ENCODE assay signal across 8 cellular contexts in the genomic region with DNA sequence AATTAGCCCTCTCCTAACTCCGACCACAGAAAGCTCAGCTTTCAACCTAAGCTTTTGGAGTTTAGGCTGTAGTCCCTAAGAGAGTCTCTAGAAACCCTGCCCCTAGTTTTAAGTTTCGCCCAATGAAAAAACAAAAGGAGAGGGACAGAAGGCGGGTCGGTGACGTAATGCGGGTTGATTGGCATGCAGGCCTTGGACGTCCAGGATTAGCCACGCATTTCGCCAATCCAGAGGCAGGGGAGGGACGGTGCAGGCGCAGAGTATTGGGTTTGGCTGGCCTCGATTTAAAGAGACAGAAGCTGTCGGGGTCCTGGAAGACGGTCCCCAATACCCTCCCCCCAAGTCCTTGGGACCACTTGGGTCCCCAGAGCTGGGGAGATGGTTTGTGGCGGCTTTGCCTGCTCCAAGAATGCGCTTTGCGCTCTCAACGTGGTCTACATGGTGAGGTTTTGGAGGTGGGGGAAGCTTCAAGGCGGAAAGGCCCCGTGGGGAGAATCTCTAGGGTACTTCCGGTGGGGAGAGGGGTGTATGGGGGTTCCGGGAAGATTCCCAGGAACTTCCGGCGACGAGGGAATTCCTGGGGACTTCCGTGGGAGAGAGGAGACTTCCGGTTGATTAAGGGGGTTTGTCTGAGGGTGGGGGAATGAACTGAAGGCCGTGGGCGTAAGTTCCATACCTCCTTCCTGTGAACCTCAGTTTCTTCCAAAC. TPM values are rescaled to one million over a fixed set of nuclear protein-coding genes. Genes with fewer than 3 reads are reported as not detected.
DNase-seq lines count a peak whose midpoint lies in the region; ATAC-seq, FAIRE-seq and TF ChIP-seq lines count a peak whose summit lies in the region.

Gene TSPAN31, plus strand, starts transcription at position 263 of the 708 bp plus-strand sequence. Its CDS starts 116 bp downstream, at position 379.

- H3K27ac ChIP-seq in RWPE2 (ENCODE audit: poor library complexity, severe bottlenecking) (peak within 1 kb of the TSS; percentile 80), fibroblast of lung (ENCODE audit: insufficient read depth, low read length) (peak within 1 kb of the TSS; percentile 99)

- H3K4me3 Mint-ChIP-seq in activated T-helper 2 cell treated with anti-CD3 and anti-CD28 coated beads, Interferon-gamma antibody, Interleukin-2, Interleukin-4, amounts not matched to agents 10 μg/mL and 5 μg/mL and 100 μg/mL, durations not matched to agents 14 hours and 24 hours and 36 hours (ENCODE audit: low read depth), result peak within 1 kb of the TSS; percentile 89
- peak within 1 kb of the TSS; percentile 90 to 99 (median 96) for H3K4me3 Mint-ChIP-seq in naive B cell
- peak within 1 kb of the TSS; percentile 91 for H3K4me3 Mint-ChIP-seq in stimulated activated effector memory CD8-positive, alpha-beta T cell treated with anti-CD3 and anti-CD28 coated beads, Interleukin-12 subunit alpha, Interleukin-12 subunit beta, amount 100 ng/mL, for 72 hours

- no peaks in the 10 kb centered on the region; the same call in 1 of the 2 replicates for H3F3A ChIP-seq in Loucy (ENCODE audit: low read depth)

- H3K9me3 ChIP-seq in Loucy (ENCODE audit: insufficient read depth, low read depth, low read length) (no peaks in the 10 kb centered on the region), RWPE2 (ENCODE audit: severe bottlenecking) (no peaks in the 10 kb centered on the region), fibroblast of lung (ENCODE audit: control insufficient read depth, insufficient read depth, low read depth, low read length) (no peaks in the 10 kb centered on the region)

- no peaks in the 10 kb centered on the region for H3K9me2 ChIP-seq in Loucy (replicated peaks; ENCODE audit: low read depth, low read length)

- peak within 1 kb of the TSS; percentile 93 for H3K27ac Mint-ChIP-seq in activated T-helper 2 cell treated with anti-CD3 and anti-CD28 coated beads, Interferon-gamma antibody, Interleukin-2, Interleukin-4, amounts not matched to agents 10 μg/mL and 5 μg/mL and 100 μg/mL, durations not matched to agents 14 hours and 24 hours and 36 hours
- peak within 1 kb of the TSS; percentile 92 to 98 (median 96) for H3K27ac Mint-ChIP-seq in naive B cell
- H3K27ac Mint-ChIP-seq in stimulated activated effector memory CD8-positive, alpha-beta T cell treated with anti-CD3 and anti-CD28 coated beads, Interleukin-12 subunit alpha, Interleukin-12 subunit beta, amount 100 ng/mL, for 72 hours, result peak within 1 kb of the TSS; percentile 98

- peaks cover 38% of the 10 kb centered on the region for H3K4me1 Mint-ChIP-seq in activated T-helper 2 cell treated with anti-CD3 and anti-CD28 coated beads, Interferon-gamma antibody, Interleukin-2, Interleukin-4, amounts not matched to agents 10 μg/mL and 5 μg/mL and 100 μg/mL, durations not matched to agents 14 hours and 24 hours and 36 hours (ENCODE audit: low read depth)
- H3K4me1 Mint-ChIP-seq in naive B cell, result peaks cover 50 to 53% (median 51%) of the 10 kb centered on the region in 3 donors
- H3K4me1 Mint-ChIP-seq in stimulated activated effector memory CD8-positive, alpha-beta T cell treated with anti-CD3 and anti-CD28 coated beads, Interleukin-12 subunit alpha, Interleukin-12 subunit beta, amount 100 ng/mL, for 72 hours, result peaks cover 60% of the 10 kb centered on the region

- H3K9ac ChIP-seq in Loucy (ENCODE audit: low read depth, low read length, poor library complexity, severe bottlenecking), result peak within 1 kb of the TSS; percentile 69
- peak within 1 kb of the TSS; percentile 94 for H3K9ac ChIP-seq in fibroblast of lung (ENCODE audit: insufficient read depth, low read length)

- H3K36me3 ChIP-seq in Loucy (ENCODE audit: insufficient read depth, low read length), result peaks cover 27% of the 10 kb centered on the region
- peaks cover 38% of the 10 kb centered on the region for H3K36me3 ChIP-seq in RWPE2 (ENCODE audit: low read depth)
- peaks cover 11% of the 10 kb centered on the region for H3K36me3 ChIP-seq in fibroblast of lung (ENCODE audit: control insufficient read depth, insufficient read depth, low read length)

- intact Hi-C loops in activated T-helper 2 cell treated with anti-CD3 and anti-CD28 coated beads, Interferon-gamma antibody, Interleukin-2, Interleukin-4, amounts not matched to agents 10 μg/mL and 5 μg/mL and 100 μg/mL, durations not matched to agents 14 hours and 24 hours and 36 hours (cut with micrococcal nuclease), result loop anchor here (1.0 to 5.0 kb wide), 4 partner anchors 7 to 258 kb away; partner anchors contain the start of genes B4GALNT1, CDK4, MARS1 and OS9

- TF ChIP-seq CTCF in Loucy (conservative IDR thresholded peaks at IDR 0.05; ENCODE audit: low read length), result no peak
- TF ChIP-seq CTCF in RWPE2 (IDR thresholded peaks at IDR 0.05; ENCODE audit: poor library complexity, severe bottlenecking), result no peak
- TF ChIP-seq CTCF in fibroblast of lung (conservative IDR thresholded peaks at IDR 0.05 in 1 of 2, IDR thresholded peaks at IDR 0.05 in 1 of 2; ENCODE audit: low read depth in 1 of 2, low read length in 2 of 2), result no peak

- peak; percentile 81 for FAIRE-seq in H54 (lab: Jason Lieb, UNC)

- H3K4me1 ChIP-seq in Loucy (ENCODE audit: insufficient read depth, low read length, poor library complexity, severe bottlenecking) (peaks cover 20% of the 10 kb centered on the region), RWPE2 (ENCODE audit: insufficient read depth, poor library complexity, severe bottlenecking) (peaks cover 9% of the 10 kb centered on the region), fibroblast of lung (ENCODE audit: control insufficient read depth, extremely low read depth, insufficient read depth, low read length) (peaks cover 2% of the 10 kb centered on the region)

- no peaks in the 10 kb centered on the region for H3K27me3 Mint-ChIP-seq in activated T-helper 2 cell treated with anti-CD3 and anti-CD28 coated beads, Interferon-gamma antibody, Interleukin-2, Interleukin-4, amounts not matched to agents 10 μg/mL and 5 μg/mL and 100 μg/mL, durations not matched to agents 14 hours and 24 hours and 36 hours (ENCODE audit: low read depth)
- H3K27me3 Mint-ChIP-seq in naive B cell, result no peaks in the 10 kb centered on the region

- H4K20me1 ChIP-seq in Loucy (ENCODE audit: insufficient read depth, low read length, poor library complexity, severe bottlenecking), result peaks cover 18% of the 10 kb centered on the region
- H4K20me1 ChIP-seq in fibroblast of lung (ENCODE audit: control insufficient read depth, extremely low read depth, insufficient read depth, low read length), result no peaks in the 10 kb centered on the region

- peak within 1 kb of the TSS; percentile 77 for H3K4me3 ChIP-seq in Loucy (ENCODE audit: low read length, poor library complexity, severe bottlenecking)
- peak within 1 kb of the TSS; percentile 74 for H3K4me3 ChIP-seq in RWPE2 (ENCODE audit: severe bottlenecking)
- H3K4me3 ChIP-seq in fibroblast of lung (replicated peaks in 1 of 4; ENCODE audit: control extremely low read depth in 1 of 4, insufficient read depth in 1 of 4, low read depth in 3 of 4, low read length in 4 of 4), result peak within 1 kb of the TSS; percentile 66 to 99 (median 88)

- H3K4me2 ChIP-seq in Loucy (ENCODE audit: low read depth, low read length, poor library complexity, severe bottlenecking) (peak within 1 kb of the TSS; percentile 72), fibroblast of lung (ENCODE audit: extremely low read depth, insufficient read depth, low read length) (peak within 1 kb of the TSS; percentile 99)

- DNase-seq in EH (ENCODE audit: low read depth), result peak; percentile 99
- peak; percentile 92 for DNase-seq in H54 (ENCODE audit: insufficient read length, low spot score)
- DNase-seq in RWPE2 (ENCODE audit: low spot score), result peak; percentile 98
- peak; percentile 91 for DNase-seq in activated T-helper 2 cell treated with anti-CD3 and anti-CD28 coated beads, Interferon-gamma antibody, Interleukin-2, Interleukin-4, amounts not matched to agents 10 μg/mL and 5 μg/mL and 100 μg/mL, durations not matched to agents 14 hours and 24 hours and 36 hours (ENCODE audit: low spot score)
- peak; percentile 98 to 99 for DNase-seq in fibroblast of lung (ENCODE audit: low read depth in 2 of 2)
- DNase-seq in naive B cell, result peak; percentile 94
- peak; percentile 73 to 94 for DNase-seq in stimulated activated effector memory CD8-positive, alpha-beta T cell treated with anti-CD3 and anti-CD28 coated beads, Interleukin-12 subunit alpha, Interleukin-12 subunit beta, amount 100 ng/mL, for 72 hours (ENCODE audit: low spot score in 2 of 2)

- H3K9me3 Mint-ChIP-seq in activated T-helper 2 cell treated with anti-CD3 and anti-CD28 coated beads, Interferon-gamma antibody, Interleukin-2, Interleukin-4, amounts not matched to agents 10 μg/mL and 5 μg/mL and 100 μg/mL, durations not matched to agents 14 hours and 24 hours and 36 hours, result no peaks in the 10 kb centered on the region
- no peaks in the 10 kb centered on the region for H3K9me3 Mint-ChIP-seq in naive B cell
- no peaks in the 10 kb centered on the region for H3K9me3 Mint-ChIP-seq in stimulated activated effector memory CD8-positive, alpha-beta T cell treated with anti-CD3 and anti-CD28 coated beads, Interleukin-12 subunit alpha, Interleukin-12 subunit beta, amount 100 ng/mL, for 72 hours

- H3K27me3 ChIP-seq in Loucy (ENCODE audit: insufficient read depth, low read length, poor library complexity, severe bottlenecking) (no peaks in the 10 kb centered on the region), RWPE2 (ENCODE audit: insufficient read depth, poor library complexity, severe bottlenecking) (peaks cover 6% of the 10 kb centered on the region), fibroblast of lung (ENCODE audit: control insufficient read depth, insufficient read depth, low read length) (peaks cover 20% of the 10 kb centered on the region)

- TF ChIP-seq POLR2A in H54 (IDR thresholded peaks at IDR 0.05; ENCODE audit: low read depth, low read length), result 0 out of 2 replicates have a peak, but pooled peaks have one; percentile 16

- H3K36me3 Mint-ChIP-seq in activated T-helper 2 cell treated with anti-CD3 and anti-CD28 coated beads, Interferon-gamma antibody, Interleukin-2, Interleukin-4, amounts not matched to agents 10 μg/mL and 5 μg/mL and 100 μg/mL, durations not matched to agents 14 hours and 24 hours and 36 hours (ENCODE audit: low read depth), result peaks cover 42% of the 10 kb centered on the region
- H3K36me3 Mint-ChIP-seq in naive B cell, result no peaks in the 10 kb centered on the region
- H3K36me3 Mint-ChIP-seq in stimulated activated effector memory CD8-positive, alpha-beta T cell treated with anti-CD3 and anti-CD28 coated beads, Interleukin-12 subunit alpha, Interleukin-12 subunit beta, amount 100 ng/mL, for 72 hours, result peaks cover 63% of the 10 kb centered on the region

- H3K79me2 ChIP-seq in Loucy (ENCODE audit: insufficient read depth, low read length) (peaks cover 38% of the 10 kb centered on the region), fibroblast of lung (ENCODE audit: control insufficient read depth, insufficient read depth, low read length) (peaks cover 6% of the 10 kb centered on the region)

- H2AFZ ChIP-seq in Loucy (ENCODE audit: low read length), result no peak within 1 kb of the TSS
- peak within 1 kb of the TSS; percentile 70 for H2AFZ ChIP-seq in fibroblast of lung (ENCODE audit: low read length)

- peak; percentile 92 for ATAC-seq in RWPE2 (ENCODE audit: low read depth)
- ATAC-seq in naive B cell (ENCODE audit: low read depth in 2 of 2), result peak; percentile 79 to 83
- ATAC-seq in stimulated activated effector memory CD8-positive, alpha-beta T cell treated with anti-CD3 and anti-CD28 coated beads, Interleukin-12 subunit alpha, Interleukin-12 subunit beta, amount 100 ng/mL, for 72 hours, result peak; percentile 88

RNA-seq across cellular contexts. Expression of gene TSPAN31, which starts in this region (rescaled TPM):
- total RNA-seq in activated T-helper 2 cell treated with anti-CD3 and anti-CD28 coated beads, Interferon-gamma antibody, Interleukin-2, Interleukin-4, amounts not matched to agents 10 μg/mL and 5 μg/mL and 100 μg/mL, durations not matched to agents 14 hours and 24 hours and 36 hours, result 23.9 and 27.0 TPM in 2 replicates
- 55.7 and 99.6 TPM in 2 replicates for total RNA-seq in fibroblast of lung
- 42.8 and 53.6 TPM in 2 replicates for polyA plus RNA-seq in fibroblast of lung
- 31.3 and 34.5 TPM in 2 replicates for polyA plus RNA-seq in fibroblast of lung (2012)
- polyA minus RNA-seq in fibroblast of lung (ENCODE audit: low replicate concordance), result 34.6 and 77.4 TPM in 2 replicates
- 10 to 100 TPM; 48.3 to 82.1 (median 57.7) TPM for polyA plus RNA-seq in naive B cell (ENCODE audit: low read depth in 6 of 6)

Comparison
In these comparisons a context has a peak if more than half of its experiments do, and no peak if none do; other contexts are left out.
1. Peak in every context shown above with its lines: DNase-seq, ATAC-seq, H3K4me3 ChIP-seq and H3K27ac ChIP-seq.